Comparison of ENCODE assay signal across 8 cellular contexts in genomic region chr11:117199061-117199915, GRCh38. TPM values are rescaled to one million over a fixed set of nuclear protein-coding genes. Genes with fewer than 3 reads are reported as not detected.
DNase-seq lines count a peak whose midpoint lies in the region; TF ChIP-seq lines count a peak whose summit lies in the region.

Gene TAGLN, plus strand, starts transcription at chr11:117199370. Its CDS starts 3,644 bp downstream, at chr11:117203014.

- peak within 1 kb of the TSS; percentile 61 to 78 (median 64) for H3K4me3 ChIP-seq in skeletal muscle tissue (ENCODE audit: low read length in 3 of 3)

- POLR2A ChIA-PET in HEK293T (lab: Yijun Ruan, JAX), result no interaction called here

- CTCF ChIA-PET in HEK293T (lab: Yijun Ruan, JAX), result no interaction called here

- peak within 1 kb of the TSS; percentile 88 for H3K27ac ChIP-seq in skeletal muscle tissue (ENCODE audit: low read depth, low read length)

- H3K9ac ChIP-seq in skeletal muscle tissue (ENCODE audit: low read depth in 1 of 3, low read length in 3 of 3), result peak within 1 kb of the TSS; percentile 76 to 80 (median 77)

- H3K27me3 ChIP-seq in skeletal muscle tissue (ENCODE audit: control insufficient read depth in 3 of 3, insufficient read depth in 3 of 3, low read length in 3 of 3), result peaks cover 0 to 4% (median 0%) of the 10 kb centered on the region in 3 donors

- H3K4me1 ChIP-seq in skeletal muscle tissue (ENCODE audit: control insufficient read depth in 3 of 3, insufficient read depth in 3 of 3, low read length in 3 of 3), result peaks cover 38 to 53% (median 45%) of the 10 kb centered on the region in 3 donors

- DNase-seq in brain pericyte (ENCODE audit: low read depth, low spot score) (peak; percentile 26), iPS-NIHi11 (ENCODE audit: low spot score) (peak; percentile 89), NCI-H2107 treated with DMSO at 0.1 percent for 48 hours (lab: John Stamatoyannopoulos, UW; ENCODE audit: unreplicated experiment) (no peak), HEK293T (ENCODE audit: extremely low spot score) (no peak)
- no peak for DNase-seq in stimulated activated CD4-positive, alpha-beta T cell treated with anti-CD3 and anti-CD28 coated beads, Interleukin-12 subunit alpha, Interleukin-12 subunit beta, amount 100 ng/mL, for 4 hours
- DNase-seq in activated CD8-positive, alpha-beta memory T cell treated with anti-CD3 and anti-CD28 coated beads for 24 hours, result no peak

- peak; percentile 8 for TF ChIP-seq POLR2A in GM19193 (IDR thresholded peaks at IDR 0.05; ENCODE audit: extremely low read depth, insufficient read depth, insufficient read length)

- no peaks in the 10 kb centered on the region for H3K9me3 ChIP-seq in skeletal muscle tissue (ENCODE audit: control insufficient read depth in 3 of 3, low read length in 3 of 3)

- peaks cover 19 to 32% (median 30%) of the 10 kb centered on the region in 3 donors for H3K36me3 ChIP-seq in skeletal muscle tissue (ENCODE audit: control insufficient read depth in 3 of 3, insufficient read depth in 3 of 3, low read length in 3 of 3)

TF ChIP-seq in HEK293T, 16 proteins besides CTCF, POLR2A, EP300 and RAD21:
- no peak for TF ChIP-seq TARDBP (IDR thresholded peaks at IDR 0.05)

RNA-seq across cellular contexts. Expression of gene TAGLN, which starts in this region (rescaled TPM):
- 103 TPM for total RNA-seq in skeletal muscle tissue

Comparison
In these comparisons a context has a peak if more than half of its experiments do, and no peak if none do; other contexts are left out.
1. DNase-seq: peak in brain pericyte (single experiment) and iPS-NIHi11 (single experiment); none in NCI-H2107 treated with DMSO at 0.1 percent for 48 hours (single experiment), stimulated activated CD4-positive, alpha-beta T cell treated with anti-CD3 and anti-CD28 coated beads, Interleukin-12 subunit alpha, Interleukin-12 subunit beta, amount 100 ng/mL, for 4 hours (single experiment), activated CD8-positive, alpha-beta memory T cell treated with anti-CD3 and anti-CD28 coated beads for 24 hours (single experiment) and HEK293T (single experiment).